Comparison of ENCODE assay signal across 2 cellular contexts in the genomic region with DNA sequence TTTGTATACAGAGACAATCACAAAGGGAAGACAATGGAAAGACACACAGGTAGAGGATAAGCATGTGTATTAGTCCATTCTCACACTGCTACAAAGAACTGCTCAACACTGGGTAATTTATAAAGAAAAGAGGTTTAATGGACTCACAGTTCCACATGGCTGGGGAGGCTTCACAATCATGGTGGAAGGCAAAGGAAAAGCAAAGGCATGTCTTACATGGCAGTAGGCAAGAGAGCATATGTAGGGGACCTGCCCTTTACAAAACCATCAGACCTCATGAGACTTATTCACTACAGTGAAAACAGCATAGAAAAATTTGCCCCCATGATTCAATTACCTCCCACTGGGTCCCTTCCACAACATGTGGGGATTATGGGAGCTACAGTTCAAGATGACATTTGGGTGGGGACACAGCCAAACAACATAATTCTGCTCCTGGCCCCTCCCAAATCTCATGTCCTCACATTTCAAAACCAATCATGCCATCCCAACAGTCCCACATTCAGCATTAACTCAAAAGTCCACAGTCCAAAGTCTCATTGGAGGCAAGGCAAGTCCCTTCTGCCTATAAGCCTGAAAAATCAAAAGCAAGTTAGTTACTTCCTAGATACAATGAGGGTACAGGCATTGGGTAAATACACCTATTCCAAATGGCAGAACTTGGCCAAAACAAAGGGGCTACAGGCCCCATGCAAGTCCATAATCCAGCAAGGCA.
TF ChIP-seq lines count a peak whose summit lies in the region.

No MANE protein-coding gene starts in this region.

TF ChIP-seq in K562, 482 proteins besides CTCF, POLR2A, EP300 and RAD21:
- peak; percentile 78 for TF ChIP-seq ZNF431 (CRISPR knock-in tag; IDR thresholded peaks at IDR 0.05)

TF ChIP-seq in liver, 16 proteins besides CTCF, POLR2A, EP300 and RAD21:
- TF ChIP-seq SP1 (IDR thresholded peaks at IDR 0.05) (peak; percentile 89), HNF4A (conservative IDR thresholded peaks at IDR 0.05) (peak; percentile 90 to 96), HNF4G (IDR thresholded peaks at IDR 0.05) (peak; percentile 85), YY1 (IDR thresholded peaks at IDR 0.05) (peak; percentile 15), ZBTB33 (IDR thresholded peaks at IDR 0.05) (peak; percentile 20)
